8 cellular contexts compared by ENCODE assay signal in genomic region chr13:97567510-97568243, GRCh38.
DNase-seq lines count a peak whose midpoint lies in the region; ATAC-seq and TF ChIP-seq lines count a peak whose summit lies in the region.

No MANE protein-coding gene starts in this region.

- H3K9me2 ChIP-seq in SK-N-SH: no peaks in the 10 kb centered on the region

- H2BK120ac ChIP-seq in mesenchymal stem cell (ENCODE audit: low read depth, low read length): peak overlapping the region; percentile 36

- H3K36me3 ChIP-seq in SK-N-SH (replicated peaks in 1 of 2; ENCODE audit: control insufficient read depth in 1 of 2, insufficient read depth in 2 of 2, low read length in 1 of 2) (no peaks in the 10 kb centered on the region), mesenchymal stem cell (ENCODE audit: control insufficient read depth in 1 of 2, insufficient read depth in 2 of 2, low read depth in 1 of 2, low read length in 2 of 2) (no peaks in the 10 kb centered on the region)

- no peak overlapping the region for H2AK5ac ChIP-seq in mesenchymal stem cell (ENCODE audit: low read length, severe bottlenecking)

- H3K27me3 ChIP-seq in SK-N-SH (ENCODE audit: insufficient read depth) (peaks cover 5% of the 10 kb centered on the region; the same call in 1 of the 2 replicates), mesenchymal stem cell (ENCODE audit: control insufficient read depth in 1 of 2, insufficient read depth in 1 of 2, low read length in 2 of 2) (no peaks in the 10 kb centered on the region)

- no peaks in the 10 kb centered on the region; a peak in 1 of 4 replicates for H3K4me1 ChIP-seq in SK-N-SH (ENCODE audit: control insufficient read depth in 1 of 2, insufficient read depth in 2 of 2, low read depth in 1 of 2, low read length in 1 of 2)
- no peaks in the 10 kb centered on the region for H3K4me1 ChIP-seq in mesenchymal stem cell (ENCODE audit: control insufficient read depth, insufficient read depth, low read depth, low read length)

- no peak overlapping the region for H3K9ac ChIP-seq in SK-N-SH
- H3K9ac ChIP-seq in mesenchymal stem cell (ENCODE audit: low read length): no peak overlapping the region

- no peak overlapping the region for H3K14ac ChIP-seq in mesenchymal stem cell (ENCODE audit: low read length in 2 of 2)

- H4K20me1 ChIP-seq in SK-N-SH (ENCODE audit: insufficient read depth): no peaks in the 10 kb centered on the region

- no peak overlapping the region for H4K91ac ChIP-seq in mesenchymal stem cell (ENCODE audit: low read length)

- H3K4me2 ChIP-seq in SK-N-SH: no peak overlapping the region
- H3K4me2 ChIP-seq in mesenchymal stem cell (ENCODE audit: low read length, poor library complexity, severe bottlenecking): no peak overlapping the region

- no peak overlapping the region for H3K27ac ChIP-seq in SK-N-SH (ENCODE audit: low read depth in 2 of 2, low read length in 1 of 2)
- no peak overlapping the region for H3K27ac ChIP-seq in mesenchymal stem cell (ENCODE audit: low read length, poor library complexity, severe bottlenecking)

- H3K9me3 ChIP-seq in SK-N-SH (no peaks in the 10 kb centered on the region), mesenchymal stem cell (ENCODE audit: control insufficient read depth, low read length) (no peaks in the 10 kb centered on the region)

- ATAC-seq in SK-N-SH treated with all-trans-retinoic acid at 6 μM for 48 hours: peak; percentile 32; the same call in 2 of the 3 replicates
- ATAC-seq in HG02943 (IDR thresholded peaks at IDR 0.05; ENCODE audit: low read depth, unreplicated experiment): peak; percentile 68

- peak overlapping the region in 1 of 2 experiments; percentile 48 for H3K18ac ChIP-seq in mesenchymal stem cell (ENCODE audit: low read depth in 1 of 2, low read length in 2 of 2)

- no peak for TF ChIP-seq CTCF in SK-N-SH (IDR thresholded peaks at IDR 0.05)

- DNase-seq in SK-N-SH: no peak
- DNase-seq in SW480 (ENCODE audit: low spot score): peak; percentile 81
- peak; percentile 58 for DNase-seq in mesenchymal stem cell
- DNase-seq in NCI-H1417 treated with DMSO at 0.1 percent for 48 hours (lab: John Stamatoyannopoulos, UW): no peak
- DNase-seq in occipital lobe (lab: John Stamatoyannopoulos, UW): no peak
- no peak for DNase-seq in stimulated activated CD4-positive, alpha-beta T cell treated with anti-CD3 and anti-CD28 coated beads, Interleukin-15, amount 100 ng/mL, for 24 hours

- no peaks in the 10 kb centered on the region for H3K79me1 ChIP-seq in mesenchymal stem cell (replicated peaks; ENCODE audit: low read length, poor library complexity, severe bottlenecking)

- H2BK12ac ChIP-seq in mesenchymal stem cell (ENCODE audit: low read length in 2 of 2): no peak overlapping the region

- H3K4me3 ChIP-seq in SK-N-SH (ENCODE audit: low read depth in 2 of 2, low read length in 1 of 2) (no peak overlapping the region), mesenchymal stem cell (ENCODE audit: insufficient read depth in 1 of 2, low read depth in 1 of 2, low read length in 2 of 2) (no peak overlapping the region)

- no peaks in the 10 kb centered on the region for H3K79me2 ChIP-seq in SK-N-SH (ENCODE audit: insufficient read depth)

- H3F3A ChIP-seq in SK-N-SH (replicated peaks; ENCODE audit: insufficient read depth): no peaks in the 10 kb centered on the region

- no peak for TF ChIP-seq RAD21 in SK-N-SH (IDR thresholded peaks at IDR 0.05; ENCODE audit: low read length)

- no peak overlapping the region for H2BK15ac ChIP-seq in mesenchymal stem cell (ENCODE audit: low read depth, poor library complexity, severe bottlenecking)

- CTCF ChIA-PET in SK-N-SH (lab: Yijun Ruan, JAX): interaction anchor here (0.7 to 1.3 kb wide), 2 partner anchors 14 to 21 kb away, joined by 3 read pairs; no protein-coding TSS in a partner anchor

- no peak for TF ChIP-seq EP300 in SK-N-SH (IDR thresholded peaks at IDR 0.05; ENCODE audit: borderline replicate concordance in 1 of 2, low read depth in 1 of 2, low read length in 1 of 2)

- WGBS in SK-N-SH (ENCODE audit: low lambda C conversion rate): 50% methylated on average over 3 of the region's 3 CpGs
- WGBS in mesenchymal stem cell: 54% methylated on average over 2 of the region's 3 CpGs

- no peak overlapping the region for H3K23ac ChIP-seq in mesenchymal stem cell (ENCODE audit: low read length in 2 of 2)

- H2AFZ ChIP-seq in SK-N-SH (ENCODE audit: low read depth) (no peak overlapping the region), mesenchymal stem cell (ENCODE audit: low read depth, low read length) (no peak overlapping the region)

- POLR2A ChIA-PET in SK-N-SH (lab: Yijun Ruan, JAX): no interaction called here

- peak overlapping the region; percentile 86 for H4K8ac ChIP-seq in mesenchymal stem cell (ENCODE audit: low read length)

- no peak overlapping the region for H3K4ac ChIP-seq in mesenchymal stem cell (ENCODE audit: low read depth in 1 of 2, low read length in 2 of 2)

- H2BK5ac ChIP-seq in mesenchymal stem cell (ENCODE audit: low read depth, low read length, poor library complexity, severe bottlenecking): no peak overlapping the region

TF ChIP-seq in SK-N-SH treated with all-trans-retinoic acid at 6 μM for 48 hours, 23 proteins besides CTCF, POLR2A, EP300 and RAD21:
- TF ChIP-seq ZFP3 (CRISPR knock-in tag; IDR thresholded peaks at IDR 0.05): no peak
TF ChIP-seq in SK-N-SH treated with all-trans-retinoic acid at 6 μM for 48 hours: peak in this region for 0.

TF ChIP-seq in SK-N-SH, 30 proteins besides CTCF, POLR2A, EP300 and RAD21:
- TF ChIP-seq MXI1 (IDR thresholded peaks at IDR 0.05; ENCODE audit: low read depth, low read length): no peak
- no peak for TF ChIP-seq ELF1 (IDR thresholded peaks at IDR 0.05)
- TF ChIP-seq FOSL2 (IDR thresholded peaks at IDR 0.05; ENCODE audit: borderline replicate concordance, low read depth): no peak
- TF ChIP-seq NFIC (IDR thresholded peaks at IDR 0.05; ENCODE audit: borderline replicate concordance): no peak
- no peak for TF ChIP-seq SIN3A (IDR thresholded peaks at IDR 0.05; ENCODE audit: borderline replicate concordance, low read depth, low read length)
- no peak for TF ChIP-seq JUND (IDR thresholded peaks at IDR 0.05)
- TF ChIP-seq TAF1 (IDR thresholded peaks at IDR 0.05; ENCODE audit: borderline replicate concordance, low read depth, low read length): no peak
- no peak for TF ChIP-seq USF1 (IDR thresholded peaks at IDR 0.05; ENCODE audit: borderline replicate concordance, low read depth)
- TF ChIP-seq USF2 (IDR thresholded peaks at IDR 0.05; ENCODE audit: borderline replicate concordance, low read depth, low read length): no peak
- no peak for TF ChIP-seq GATA2 (CRISPR knock-in tag; IDR thresholded peaks at IDR 0.05)

Comparison
In these comparisons a context has a peak if more than half of its experiments do, and no peak if none do; other contexts are left out.
1. DNase-seq: peak in SW480 (single experiment) and mesenchymal stem cell (single experiment); none in SK-N-SH (single experiment), NCI-H1417 treated with DMSO at 0.1 percent for 48 hours (single experiment), occipital lobe (single experiment) and stimulated activated CD4-positive, alpha-beta T cell treated with anti-CD3 and anti-CD28 coated beads, Interleukin-15, amount 100 ng/mL, for 24 hours (single experiment).